2 cellular contexts compared by ENCODE assay signal in genomic region chr12:3267690-3268089, GRCh38.
TF ChIP-seq lines count a peak whose summit lies in the region.

No MANE protein-coding gene starts in this region.

TF ChIP-seq in IMR-90, 13 proteins besides CTCF, POLR2A, EP300 and RAD21 (continued from another document):
- TF ChIP-seq ELK1 (IDR thresholded peaks at IDR 0.05; ENCODE audit: borderline replicate concordance, low read depth, low read length) (no peak), MAZ (IDR thresholded peaks at IDR 0.05; ENCODE audit: borderline replicate concordance, low read depth, low read length) (no peak), BHLHE40 (IDR thresholded peaks at IDR 0.05; ENCODE audit: low read depth, low read length) (no peak), CEBPB (IDR thresholded peaks at IDR 0.05; ENCODE audit: low read depth, low read length) (no peak), MAFK (IDR thresholded peaks at IDR 0.05; ENCODE audit: low read depth, low read length) (no peak), NFE2L2 (IDR thresholded peaks at IDR 0.05; ENCODE audit: low read depth, low read length) (no peak), RFX5 (IDR thresholded peaks at IDR 0.05; ENCODE audit: low read depth, low read length) (no peak), FOS (IDR thresholded peaks at IDR 0.05; ENCODE audit: low read depth, low read length) (no peak), SMC3 (IDR thresholded peaks at IDR 0.05; ENCODE audit: low read depth, low read length) (no peak), CHD1 (IDR thresholded peaks at IDR 0.05; ENCODE audit: low read depth, low read length) (no peak), USF2 (IDR thresholded peaks at IDR 0.05; ENCODE audit: low read depth, low read length) (no peak)

TF ChIP-seq in SK-N-SH, 30 proteins besides CTCF, POLR2A, EP300 and RAD21 (continued from another document):
- TF ChIP-seq JUND (IDR thresholded peaks at IDR 0.05), result no peak
